1 cellular context compared by ENCODE assay signal in genomic region chr4:113666386-113667114, GRCh38.
TF ChIP-seq lines count a peak whose summit lies in the region.

No MANE protein-coding gene starts in this region.

TF ChIP-seq in H1, 55 proteins besides CTCF, POLR2A, EP300 and RAD21 (continued from another document):
- TF ChIP-seq CBX5 (IDR thresholded peaks at IDR 0.05; ENCODE audit: low read depth, low read length) = no peak
- TF ChIP-seq JUND (IDR thresholded peaks at IDR 0.05; ENCODE audit: low read length) = no peak
- TF ChIP-seq POU5F1 (IDR thresholded peaks at IDR 0.05; ENCODE audit: low read depth, low read length) = no peak
- TF ChIP-seq ZNF274 (IDR thresholded peaks at IDR 0.05; ENCODE audit: borderline replicate concordance, extremely low read depth, low read length) = no peak
- no peak for TF ChIP-seq SP2 (IDR thresholded peaks at IDR 0.05; ENCODE audit: low read length)
